Comparison of ENCODE assay signal across 26 cellular contexts in genomic region chr10:30686706-30687105, GRCh38. TPM values are rescaled to one million over a fixed set of nuclear protein-coding genes. Genes with fewer than 3 reads are reported as not detected.
DNase-seq lines count a peak whose midpoint lies in the region; ATAC-seq lines count a peak whose summit lies in the region.
"Had no signal": no experiment of that assay in that cellular context is flagged by ENCODE, and none has a peak within 500 bp of the region (broad histone marks: within the 10 kb centered on the region; RNA-seq: fewer than 3 reads in every experiment).

No MANE protein-coding gene starts in this region.

- peak; percentile 56 for ATAC-seq in activated CD4-positive, alpha-beta T cell treated with anti-CD3 and anti-CD28 coated beads for 36 hours
- ATAC-seq in activated naive CD4-positive, alpha-beta T cell treated with anti-CD3 and anti-CD28 coated beads, Interleukin-2, amount 50 U/mL, for 72 hours = peak; percentile 63 to 67
- ATAC-seq: Right ventricle myocardium inferior had no signal

- peaks cover 17% of the 10 kb centered on the region for H3K27me3 Mint-ChIP-seq in activated CD4-positive, alpha-beta T cell treated with anti-CD3 and anti-CD28 coated beads for 36 hours
- H3K27me3 Mint-ChIP-seq in activated naive CD4-positive, alpha-beta T cell treated with anti-CD3 and anti-CD28 coated beads, Interleukin-2, amount 10 ng/mL, durations not matched to agents 7 days and 5 days = peaks cover 30% of the 10 kb centered on the region
- H3K27me3 Mint-ChIP-seq in activated T-helper 2 cell treated with anti-CD3 and anti-CD28 coated beads, Interferon-gamma antibody, Interleukin-2, Interleukin-4, amounts not matched to agents 10 μg/mL and 5 μg/mL and 100 μg/mL, durations not matched to agents 14 hours and 24 hours and 36 hours (ENCODE audit: low read depth) = no peaks in the 10 kb centered on the region

- H3K4me3 Mint-ChIP-seq in activated CD4-positive, alpha-beta T cell treated with anti-CD3 and anti-CD28 coated beads for 36 hours = no peak overlapping the region
- H3K4me3 Mint-ChIP-seq in activated naive CD4-positive, alpha-beta T cell treated with anti-CD3 and anti-CD28 coated beads, Interleukin-2, amount 10 ng/mL, durations not matched to agents 7 days and 5 days = no peak overlapping the region
- peak overlapping the region; percentile 17 for H3K4me3 Mint-ChIP-seq in activated T-helper 2 cell treated with anti-CD3 and anti-CD28 coated beads, Interferon-gamma antibody, Interleukin-2, Interleukin-4, amounts not matched to agents 10 μg/mL and 5 μg/mL and 100 μg/mL, durations not matched to agents 14 hours and 24 hours and 36 hours (ENCODE audit: low read depth)
- H3K4me3 Mint-ChIP-seq: CD8-positive, alpha-beta memory T cell had no signal

- peak overlapping the region; percentile 55 for H3K27ac Mint-ChIP-seq in activated CD4-positive, alpha-beta T cell treated with anti-CD3 and anti-CD28 coated beads for 36 hours
- H3K27ac Mint-ChIP-seq in activated naive CD4-positive, alpha-beta T cell treated with anti-CD3 and anti-CD28 coated beads, Interleukin-2, amount 50 U/mL, for 72 hours = peak overlapping the region in 1 of 2 donors; percentile 92
- no peak overlapping the region for H3K27ac Mint-ChIP-seq in activated naive CD4-positive, alpha-beta T cell treated with anti-CD3 and anti-CD28 coated beads, Interleukin-2, amount 10 ng/mL, durations not matched to agents 7 days and 5 days
- peak overlapping the region; percentile 92 for H3K27ac Mint-ChIP-seq in activated T-helper 2 cell treated with anti-CD3 and anti-CD28 coated beads, Interferon-gamma antibody, Interleukin-2, Interleukin-4, amounts not matched to agents 10 μg/mL and 5 μg/mL and 100 μg/mL, durations not matched to agents 14 hours and 24 hours and 36 hours
- H3K27ac Mint-ChIP-seq: CD8-positive, alpha-beta memory T cell had no signal

- POLR2A ChIA-PET in activated CD4-positive, alpha-beta T cell treated with anti-CD3 and anti-CD28 coated beads for 36 hours (lab: Charles Lee) = interaction anchor here (0.6 to 1.2 kb wide), 3 partner anchors 15 to 18 kb away, joined by 3 to 4 read pairs (median 4); no protein-coding TSS in a partner anchor

- intact Hi-C loops in activated CD4-positive, alpha-beta T cell treated with anti-CD3 and anti-CD28 coated beads for 36 hours (cut with DNase I, micrococcal nuclease) = loop anchor here (1.0 to 2.0 kb wide), 5 partner anchors 9 to 40 kb away; no protein-coding TSS in a partner anchor
- intact Hi-C loops in activated T-helper 2 cell treated with anti-CD3 and anti-CD28 coated beads, Interferon-gamma antibody, Interleukin-2, Interleukin-4, amounts not matched to agents 10 μg/mL and 5 μg/mL and 100 μg/mL, durations not matched to agents 14 hours and 24 hours and 36 hours (cut with micrococcal nuclease) = loop anchor here (1.0 to 10.0 kb wide), 5 partner anchors 8 to 628 kb away; partner anchors contain the start of genes MAP3K8 and ZEB1

- DNase-seq in activated CD4-positive, alpha-beta T cell treated with anti-CD3 and anti-CD28 coated beads for 36 hours = no peak
- no peak for DNase-seq in activated CD4-positive, alpha-beta T cell treated with anti-CD3 and anti-CD28 coated beads, Interleukin-2, amount 50 U/mL, for 1 hour
- DNase-seq in activated naive CD4-positive, alpha-beta T cell treated with anti-CD3 and anti-CD28 coated beads, Interleukin-2, amount 50 U/mL, for 72 hours (ENCODE audit: low spot score in 2 of 2) = no peak
- no peak for DNase-seq in activated naive CD4-positive, alpha-beta T cell treated with anti-CD3 and anti-CD28 coated beads, Interleukin-2, amount 10 ng/mL, durations not matched to agents 7 days and 5 days
- DNase-seq in activated T-helper 2 cell treated with anti-CD3 and anti-CD28 coated beads, Interferon-gamma antibody, Interleukin-2, Interleukin-4, amounts not matched to agents 10 μg/mL and 5 μg/mL and 100 μg/mL, durations not matched to agents 14 hours and 24 hours and 36 hours (ENCODE audit: low spot score) = no peak
- DNase-seq in T-helper 1 cell (no peak), CD1c-positive myeloid dendritic cell (ENCODE audit: extremely low spot score) (no peak)
- DNase-seq: AML-193; C1 segment of cervical spinal cord; Calu3; CD8-positive, alpha-beta memory T cell; DMS153; GOT3; HCEC 1CT; MG63; NCI-H1417; NCI-H1694 treated with DMSO at 0.1 percent for 48 hours; NCI-H2081 treated with DMSO at 0.1 percent for 48 hours; NCI-H2171 treated with DMSO at 0.1 percent for 48 hours; NCI-H524 treated with DMSO at 0.1 percent for 48 hours had no signal

- peaks cover 73% of the 10 kb centered on the region for H3K4me1 Mint-ChIP-seq in activated CD4-positive, alpha-beta T cell treated with anti-CD3 and anti-CD28 coated beads for 36 hours
- peaks cover 28% of the 10 kb centered on the region for H3K4me1 Mint-ChIP-seq in activated naive CD4-positive, alpha-beta T cell treated with anti-CD3 and anti-CD28 coated beads, Interleukin-2, amount 10 ng/mL, durations not matched to agents 7 days and 5 days
- peaks cover 75% of the 10 kb centered on the region for H3K4me1 Mint-ChIP-seq in activated T-helper 2 cell treated with anti-CD3 and anti-CD28 coated beads, Interferon-gamma antibody, Interleukin-2, Interleukin-4, amounts not matched to agents 10 μg/mL and 5 μg/mL and 100 μg/mL, durations not matched to agents 14 hours and 24 hours and 36 hours (ENCODE audit: low read depth)

- H3K36me3 Mint-ChIP-seq in activated CD4-positive, alpha-beta T cell treated with anti-CD3 and anti-CD28 coated beads for 36 hours (ENCODE audit: low read depth) = no peaks in the 10 kb centered on the region
- no peaks in the 10 kb centered on the region for H3K36me3 Mint-ChIP-seq in activated naive CD4-positive, alpha-beta T cell treated with anti-CD3 and anti-CD28 coated beads, Interleukin-2, amount 50 U/mL, for 72 hours
- H3K36me3 Mint-ChIP-seq in activated naive CD4-positive, alpha-beta T cell treated with anti-CD3 and anti-CD28 coated beads, Interleukin-2, amount 10 ng/mL, durations not matched to agents 7 days and 5 days = no peaks in the 10 kb centered on the region
- peaks cover 13% of the 10 kb centered on the region for H3K36me3 Mint-ChIP-seq in activated T-helper 2 cell treated with anti-CD3 and anti-CD28 coated beads, Interferon-gamma antibody, Interleukin-2, Interleukin-4, amounts not matched to agents 10 μg/mL and 5 μg/mL and 100 μg/mL, durations not matched to agents 14 hours and 24 hours and 36 hours (ENCODE audit: low read depth)
- H3K36me3 Mint-ChIP-seq: CD8-positive, alpha-beta memory T cell had no signal

- no peaks in the 10 kb centered on the region for H3K9me3 Mint-ChIP-seq in activated CD4-positive, alpha-beta T cell treated with anti-CD3 and anti-CD28 coated beads for 36 hours (ENCODE audit: low read depth)
- H3K9me3 Mint-ChIP-seq in activated naive CD4-positive, alpha-beta T cell treated with anti-CD3 and anti-CD28 coated beads, Interleukin-2, amount 50 U/mL, for 72 hours = no peaks in the 10 kb centered on the region
- no peaks in the 10 kb centered on the region for H3K9me3 Mint-ChIP-seq in activated naive CD4-positive, alpha-beta T cell treated with anti-CD3 and anti-CD28 coated beads, Interleukin-2, amount 10 ng/mL, durations not matched to agents 7 days and 5 days
- H3K9me3 Mint-ChIP-seq in activated T-helper 2 cell treated with anti-CD3 and anti-CD28 coated beads, Interferon-gamma antibody, Interleukin-2, Interleukin-4, amounts not matched to agents 10 μg/mL and 5 μg/mL and 100 μg/mL, durations not matched to agents 14 hours and 24 hours and 36 hours = no peaks in the 10 kb centered on the region
- H3K9me3 Mint-ChIP-seq: CD8-positive, alpha-beta memory T cell had no signal

- CTCF ChIA-PET in activated CD4-positive, alpha-beta T cell treated with anti-CD3 and anti-CD28 coated beads for 36 hours (lab: Charles Lee) = interaction anchor here (0.6 to 7.3 kb wide), 16 partner anchors 8 to 1180 kb away, joined by 3 to 62 read pairs (median 4); no protein-coding TSS in a partner anchor
- CTCF ChIA-PET in activated naive CD4-positive, alpha-beta T cell treated with anti-CD3 and anti-CD28 coated beads, Interleukin-2, amount 10 ng/mL, durations not matched to agents 7 days and 5 days (lab: Charles Lee) = interaction anchor here (0.7 to 6.5 kb wide), 8 partner anchors 9 to 70 kb away, joined by 3 to 97 read pairs (median 9); no protein-coding TSS in a partner anchor

RNA-seq across cellular contexts. Expression of gene LYZL2, which starts 57.2 kb away (rescaled TPM):
- total RNA-seq in activated CD4-positive, alpha-beta T cell treated with anti-CD3 and anti-CD28 coated beads for 36 hours = not detected
- total RNA-seq in activated naive CD4-positive, alpha-beta T cell treated with anti-CD3 and anti-CD28 coated beads, Interleukin-2, amount 50 U/mL, for 72 hours = not detected
- not detected in 2 replicates for total RNA-seq in activated T-helper 2 cell treated with anti-CD3 and anti-CD28 coated beads, Interferon-gamma antibody, Interleukin-2, Interleukin-4, amounts not matched to agents 10 μg/mL and 5 μg/mL and 100 μg/mL, durations not matched to agents 14 hours and 24 hours and 36 hours
- total RNA-seq: A172; Calu3; CD8-positive, alpha-beta memory T cell; G401; HT-29; K562; LHCN-M2; Right ventricle myocardium inferior had no signal
